In the genomic region with DNA sequence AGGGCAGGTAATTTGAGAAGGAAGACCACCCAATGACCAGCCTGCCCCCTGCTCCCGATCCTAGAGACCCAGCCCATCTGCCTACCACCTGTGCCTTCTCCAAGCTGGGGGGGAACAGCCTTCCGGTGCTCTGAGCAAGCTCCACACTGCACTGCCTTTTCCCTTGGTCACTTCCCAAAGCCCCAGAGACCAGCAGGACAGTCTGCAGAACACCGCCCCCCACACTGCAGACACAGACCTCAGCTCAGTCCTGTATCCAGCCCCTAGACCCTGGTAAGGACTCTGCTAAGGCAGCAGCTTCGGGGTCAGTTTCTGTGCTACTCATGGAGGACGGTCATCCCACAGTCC, we compare ENCODE assay signal across 26 cellular contexts.
"Had no signal": no experiment of that assay in that cellular context is flagged by ENCODE, and none has a peak within 500 bp of the region (broad histone marks: within the 10 kb centered on the region; RNA-seq: fewer than 3 reads in every experiment).

No MANE protein-coding gene starts in this region.

- H3K36me3 ChIP-seq: colonic mucosa, esophagus squamous epithelium, left lung, lower lobe of right lung, neural progenitor cell, right atrium auricular region, vagina had no signal

- H3K27ac ChIP-seq: colonic mucosa, epithelial cell of prostate, esophagus squamous epithelium, left lung, lower lobe of right lung, neural progenitor cell, vagina had no signal

- DNase-seq: activated CD4-positive, alpha-beta T cell treated with anti-CD3 and anti-CD28 coated beads, Interleukin-2, amount 50 U/mL, for 1 hour; activated CD8-positive, alpha-beta T cell treated with anti-CD3 and anti-CD28 coated beads for 36 hours; activated naive CD8-positive, alpha-beta T cell treated with anti-CD3 and anti-CD28 coated beads, Interleukin-2, amount 50 U/mL, for 24 hours; activated T-cell treated with anti-CD3 and anti-CD28 coated beads, Interleukin-2, amount 50 U/mL, for 48 hours; amygdala; colonic mucosa; effector CD8-positive, alpha-beta T cell; esophagus squamous epithelium; foreskin melanocyte; lower lobe of right lung; mesenchymal stem cell; natural killer cell; stimulated activated CD4-positive, alpha-beta T cell treated with anti-CD3 and anti-CD28 coated beads, Interleukin-2, amount 100 ng/mL, for 48 hours; T1000 had no signal

- ATAC-seq: activated CD8-positive, alpha-beta T cell treated with anti-CD3 and anti-CD28 coated beads for 36 hours; activated naive CD8-positive, alpha-beta T cell treated with anti-CD3 and anti-CD28 coated beads, Interleukin-2, amount 50 U/mL, for 24 hours; left lung; natural killer cell had no signal

- H3K4me1 ChIP-seq: colonic mucosa, esophagus squamous epithelium, left lung, lower lobe of right lung, vagina had no signal

- H3K27ac Mint-ChIP-seq: activated CD8-positive, alpha-beta T cell treated with anti-CD3 and anti-CD28 coated beads for 36 hours; activated naive CD4-positive, alpha-beta T cell treated with anti-CD3 and anti-CD28 coated beads, Interleukin-2, amount 50 U/mL, for 24 hours; activated naive CD8-positive, alpha-beta T cell treated with anti-CD3 and anti-CD28 coated beads, Interleukin-2, amount 50 U/mL, for 24 hours; activated T-helper 2 cell treated with anti-CD3 and anti-CD28 coated beads, Interferon-gamma antibody, Interleukin-2, Interleukin-4, amounts not matched to agents 10 μg/mL and 5 μg/mL and 100 μg/mL, durations not matched to agents 14 hours and 24 hours and 36 hours; natural killer cell; stimulated activated naive CD8-positive, alpha-beta T cell treated with anti-CD3 and anti-CD28 coated beads, Interleukin-15, Interleukin-2, amounts not matched to agents 100 ng/mL and 50 ng/mL, for 24 hours; T-helper 1 cell treated with Interleukin-12 subunit alpha and Interleukin-12 subunit beta and Interleukin-4 antibody, amounts not matched to agents 30 μg/mL and 1 μg/mL, for 36 hours; type B pancreatic cell had no signal

- H3K4me3 Mint-ChIP-seq: activated CD8-positive, alpha-beta T cell treated with anti-CD3 and anti-CD28 coated beads for 36 hours; activated naive CD4-positive, alpha-beta T cell treated with anti-CD3 and anti-CD28 coated beads, Interleukin-2, amount 50 U/mL, for 24 hours; activated naive CD8-positive, alpha-beta T cell treated with anti-CD3 and anti-CD28 coated beads, Interleukin-2, amount 50 U/mL, for 24 hours; natural killer cell; stimulated activated naive CD8-positive, alpha-beta T cell treated with anti-CD3 and anti-CD28 coated beads, Interleukin-15, Interleukin-2, amounts not matched to agents 100 ng/mL and 50 ng/mL, for 24 hours; T-helper 1 cell treated with Interleukin-12 subunit alpha and Interleukin-12 subunit beta and Interleukin-4 antibody, amounts not matched to agents 30 μg/mL and 1 μg/mL, for 36 hours; type B pancreatic cell had no signal

- H3K4me2 ChIP-seq: neural progenitor cell had no signal

- H2AFZ ChIP-seq: neural progenitor cell had no signal

- H3K9me3 Mint-ChIP-seq: activated CD8-positive, alpha-beta T cell treated with anti-CD3 and anti-CD28 coated beads for 36 hours; activated naive CD4-positive, alpha-beta T cell treated with anti-CD3 and anti-CD28 coated beads, Interleukin-2, amount 50 U/mL, for 24 hours; activated naive CD8-positive, alpha-beta T cell treated with anti-CD3 and anti-CD28 coated beads, Interleukin-2, amount 50 U/mL, for 24 hours; activated T-helper 2 cell treated with anti-CD3 and anti-CD28 coated beads, Interferon-gamma antibody, Interleukin-2, Interleukin-4, amounts not matched to agents 10 μg/mL and 5 μg/mL and 100 μg/mL, durations not matched to agents 14 hours and 24 hours and 36 hours; natural killer cell; neural progenitor cell; stimulated activated naive CD8-positive, alpha-beta T cell treated with anti-CD3 and anti-CD28 coated beads, Interleukin-15, Interleukin-2, amounts not matched to agents 100 ng/mL and 50 ng/mL, for 24 hours; T-helper 1 cell treated with Interleukin-12 subunit alpha and Interleukin-12 subunit beta and Interleukin-4 antibody, amounts not matched to agents 30 μg/mL and 1 μg/mL, for 36 hours; type B pancreatic cell had no signal

- H3K36me3 Mint-ChIP-seq: activated naive CD4-positive, alpha-beta T cell treated with anti-CD3 and anti-CD28 coated beads, Interleukin-2, amount 50 U/mL, for 24 hours; natural killer cell; neural progenitor cell; type B pancreatic cell had no signal

- FAIRE-seq: bronchial epithelial cell, endometrium had no signal

- H3K27me3 Mint-ChIP-seq: activated naive CD4-positive, alpha-beta T cell treated with anti-CD3 and anti-CD28 coated beads, Interleukin-2, amount 50 U/mL, for 24 hours had no signal

- H3K9ac ChIP-seq: neural progenitor cell had no signal

- H3K4me3 ChIP-seq: colonic mucosa, esophagus squamous epithelium, left lung, lower lobe of right lung, neural progenitor cell, right atrium auricular region, vagina had no signal

- H3K27me3 ChIP-seq: colonic mucosa, neural progenitor cell, right atrium auricular region, vagina had no signal

- H3K4me1 Mint-ChIP-seq: activated naive CD4-positive, alpha-beta T cell treated with anti-CD3 and anti-CD28 coated beads, Interleukin-2, amount 50 U/mL, for 24 hours; activated naive CD8-positive, alpha-beta T cell treated with anti-CD3 and anti-CD28 coated beads, Interleukin-2, amount 50 U/mL, for 24 hours; natural killer cell had no signal

- H3K9me3 ChIP-seq: colonic mucosa, esophagus squamous epithelium, left lung, lower lobe of right lung, right atrium auricular region, vagina had no signal
